ENCODE assay signal across 8 cellular contexts in genomic region chr5:61167382-61167781, GRCh38. TPM values are rescaled to one million over a fixed set of nuclear protein-coding genes. Genes with fewer than 3 reads are reported as not detected.
DNase-seq lines count a peak whose midpoint lies in the region; ATAC-seq and TF ChIP-seq lines count a peak whose summit lies in the region.

No MANE protein-coding gene starts in this region.

- peak; percentile 2 for DNase-seq in NCI-H2196 (lab: John Stamatoyannopoulos, UW; ENCODE audit: unreplicated experiment)
- DNase-seq in NCI-H2196 treated with DMSO at 0.1 percent for 48 hours (lab: John Stamatoyannopoulos, UW; ENCODE audit: unreplicated experiment), result no peak
- peak; percentile 52 for DNase-seq in NCI-H1694 treated with DMSO at 0.1 percent for 48 hours (lab: John Stamatoyannopoulos, UW)
- DNase-seq in epithelial cell of proximal tubule (ENCODE audit: low read depth), result no peak
- peak; percentile 36 for DNase-seq in putamen (ENCODE audit: low spot score)
- DNase-seq in stimulated activated naive CD4-positive, alpha-beta T cell treated with Interleukin-2 at 50 U/mL for 16 hours (lab: John Stamatoyannopoulos, UW), result no peak

- peak; percentile 72 for TF ChIP-seq CTCF in epithelial cell of proximal tubule (conservative IDR thresholded peaks at IDR 0.05; ENCODE audit: low read depth, low read length)

- ATAC-seq in GM18868 (IDR thresholded peaks at IDR 0.05; ENCODE audit: unreplicated experiment) (no peak), HG03442 (IDR thresholded peaks at IDR 0.05; ENCODE audit: unreplicated experiment) (no peak)

- H3K4me3 ChIP-seq in epithelial cell of proximal tubule (ENCODE audit: low read depth, low read length), result no peak overlapping the region

RNA-seq across cellular contexts. Expression of gene SMIM15, which starts 5.1 kb away (rescaled TPM):
- 70.5 and 71.4 TPM in 2 replicates for total RNA-seq in epithelial cell of proximal tubule

Comparison
In these comparisons a context has a peak if more than half of its experiments do, and no peak if none do; other contexts are left out.
1. DNase-seq: peak in NCI-H2196 (single experiment), NCI-H1694 treated with DMSO at 0.1 percent for 48 hours (single experiment) and putamen (single experiment); none in NCI-H2196 treated with DMSO at 0.1 percent for 48 hours (single experiment), epithelial cell of proximal tubule (single experiment) and stimulated activated naive CD4-positive, alpha-beta T cell treated with Interleukin-2 at 50 U/mL for 16 hours (single experiment).